Comparison of ENCODE assay signal across 1 cellular context in the genomic region with DNA sequence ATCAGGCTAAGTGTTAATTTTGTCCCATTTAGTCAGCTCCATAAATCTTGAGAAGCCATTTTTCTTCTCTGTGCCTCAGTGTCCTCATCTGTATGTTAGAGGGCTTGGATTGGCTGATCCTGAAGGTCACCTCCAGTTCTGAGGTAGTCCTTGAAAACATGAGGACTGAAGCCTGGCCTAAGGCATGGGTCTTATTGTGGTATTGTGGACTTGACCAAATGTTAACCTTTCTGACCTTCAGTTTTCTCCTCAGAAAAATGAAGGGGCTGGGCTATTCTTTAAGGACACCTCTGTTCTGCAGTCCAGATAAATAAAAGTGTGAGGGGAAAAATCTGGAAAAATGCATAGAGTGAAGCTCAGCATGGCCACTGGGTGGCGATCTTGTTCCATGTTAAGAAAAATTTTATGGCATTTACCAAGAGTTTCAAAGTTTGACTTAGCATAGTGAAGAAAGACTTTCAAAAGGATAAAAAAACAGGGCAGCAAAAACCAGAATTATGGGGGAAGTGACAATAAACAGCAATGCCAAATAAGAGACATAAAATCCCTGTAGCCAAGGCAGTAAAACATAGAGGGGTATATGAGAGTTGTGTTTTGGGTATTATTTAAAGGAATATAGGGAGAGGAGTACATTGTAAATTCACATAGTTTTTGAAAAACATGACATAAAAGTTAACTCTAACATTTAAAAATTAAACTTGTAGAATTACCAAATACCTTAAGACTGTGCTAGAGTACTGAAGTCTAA.
TF ChIP-seq lines count a peak whose summit lies in the region.

No MANE protein-coding gene starts in this region.

TF ChIP-seq in HepG2, 621 proteins besides CTCF, POLR2A, EP300 and RAD21 (continued from another document and continues in another):
- TF ChIP-seq, protein P1, sequence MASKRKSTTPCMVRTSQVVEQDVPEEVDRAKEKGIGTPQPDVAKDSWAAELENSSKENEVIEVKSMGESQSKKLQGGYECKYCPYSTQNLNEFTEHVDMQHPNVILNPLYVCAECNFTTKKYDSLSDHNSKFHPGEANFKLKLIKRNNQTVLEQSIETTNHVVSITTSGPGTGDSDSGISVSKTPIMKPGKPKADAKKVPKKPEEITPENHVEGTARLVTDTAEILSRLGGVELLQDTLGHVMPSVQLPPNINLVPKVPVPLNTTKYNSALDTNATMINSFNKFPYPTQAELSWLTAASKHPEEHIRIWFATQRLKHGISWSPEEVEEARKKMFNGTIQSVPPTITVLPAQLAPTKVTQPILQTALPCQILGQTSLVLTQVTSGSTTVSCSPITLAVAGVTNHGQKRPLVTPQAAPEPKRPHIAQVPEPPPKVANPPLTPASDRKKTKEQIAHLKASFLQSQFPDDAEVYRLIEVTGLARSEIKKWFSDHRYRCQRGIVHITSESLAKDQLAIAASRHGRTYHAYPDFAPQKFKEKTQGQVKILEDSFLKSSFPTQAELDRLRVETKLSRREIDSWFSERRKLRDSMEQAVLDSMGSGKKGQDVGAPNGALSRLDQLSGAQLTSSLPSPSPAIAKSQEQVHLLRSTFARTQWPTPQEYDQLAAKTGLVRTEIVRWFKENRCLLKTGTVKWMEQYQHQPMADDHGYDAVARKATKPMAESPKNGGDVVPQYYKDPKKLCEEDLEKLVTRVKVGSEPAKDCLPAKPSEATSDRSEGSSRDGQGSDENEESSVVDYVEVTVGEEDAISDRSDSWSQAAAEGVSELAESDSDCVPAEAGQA (IDR thresholded peaks at IDR 0.05; ENCODE audit: low read depth) = no peak
- TF ChIP-seq, protein P1 (CRISPR knock-in tag; IDR thresholded peaks at IDR 0.05; ENCODE audit: borderline replicate concordance) = peak; percentile 80
- TF ChIP-seq ZNF367 (CRISPR knock-in tag; IDR thresholded peaks at IDR 0.05; ENCODE audit: borderline replicate concordance) = 0 out of 2 replicates have a peak, but pooled peaks have one; percentile 38
- no peak for TF ChIP-seq KDM2A (CRISPR knock-in tag; IDR thresholded peaks at IDR 0.05; ENCODE audit: borderline replicate concordance, low read depth)
- no peak for TF ChIP-seq ZSCAN21 (CRISPR knock-in tag; IDR thresholded peaks at IDR 0.05; ENCODE audit: borderline replicate concordance)
- no peak; the same call in 1 of the 2 replicates for TF ChIP-seq ZNF331 (CRISPR knock-in tag; IDR thresholded peaks at IDR 0.05)
- TF ChIP-seq, protein P2, sequence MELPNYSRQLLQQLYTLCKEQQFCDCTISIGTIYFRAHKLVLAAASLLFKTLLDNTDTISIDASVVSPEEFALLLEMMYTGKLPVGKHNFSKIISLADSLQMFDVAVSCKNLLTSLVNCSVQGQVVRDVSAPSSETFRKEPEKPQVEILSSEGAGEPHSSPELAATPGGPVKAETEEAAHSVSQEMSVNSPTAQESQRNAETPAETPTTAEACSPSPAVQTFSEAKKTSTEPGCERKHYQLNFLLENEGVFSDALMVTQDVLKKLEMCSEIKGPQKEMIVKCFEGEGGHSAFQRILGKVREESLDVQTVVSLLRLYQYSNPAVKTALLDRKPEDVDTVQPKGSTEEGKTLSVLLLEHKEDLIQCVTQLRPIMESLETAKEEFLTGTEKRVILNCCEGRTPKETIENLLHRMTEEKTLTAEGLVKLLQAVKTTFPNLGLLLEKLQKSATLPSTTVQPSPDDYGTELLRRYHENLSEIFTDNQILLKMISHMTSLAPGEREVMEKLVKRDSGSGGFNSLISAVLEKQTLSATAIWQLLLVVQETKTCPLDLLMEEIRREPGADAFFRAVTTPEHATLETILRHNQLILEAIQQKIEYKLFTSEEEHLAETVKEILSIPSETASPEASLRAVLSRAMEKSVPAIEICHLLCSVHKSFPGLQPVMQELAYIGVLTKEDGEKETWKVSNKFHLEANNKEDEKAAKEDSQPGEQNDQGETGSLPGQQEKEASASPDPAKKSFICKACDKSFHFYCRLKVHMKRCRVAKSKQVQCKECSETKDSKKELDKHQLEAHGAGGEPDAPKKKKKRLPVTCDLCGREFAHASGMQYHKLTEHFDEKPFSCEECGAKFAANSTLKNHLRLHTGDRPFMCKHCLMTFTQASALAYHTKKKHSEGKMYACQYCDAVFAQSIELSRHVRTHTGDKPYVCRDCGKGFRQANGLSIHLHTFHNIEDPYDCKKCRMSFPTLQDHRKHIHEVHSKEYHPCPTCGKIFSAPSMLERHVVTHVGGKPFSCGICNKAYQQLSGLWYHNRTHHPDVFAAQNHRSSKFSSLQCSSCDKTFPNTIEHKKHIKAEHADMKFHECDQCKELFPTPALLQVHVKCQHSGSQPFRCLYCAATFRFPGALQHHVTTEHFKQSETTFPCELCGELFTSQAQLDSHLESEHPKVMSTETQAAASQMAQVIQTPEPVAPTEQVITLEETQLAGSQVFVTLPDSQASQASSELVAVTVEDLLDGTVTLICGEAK (IDR thresholded peaks at IDR 0.05) = 0 out of 2 replicates have a peak, but pooled peaks have one; percentile 2
- TF ChIP-seq, protein P2 (CRISPR knock-in tag; IDR thresholded peaks at IDR 0.05) = no peak
- no peak for TF ChIP-seq NR2C2 (CRISPR knock-in tag; IDR thresholded peaks at IDR 0.05; ENCODE audit: borderline replicate concordance)
- TF ChIP-seq ATF1 (CRISPR knock-in tag; IDR thresholded peaks at IDR 0.05) = no peak
- TF ChIP-seq, protein P3, sequence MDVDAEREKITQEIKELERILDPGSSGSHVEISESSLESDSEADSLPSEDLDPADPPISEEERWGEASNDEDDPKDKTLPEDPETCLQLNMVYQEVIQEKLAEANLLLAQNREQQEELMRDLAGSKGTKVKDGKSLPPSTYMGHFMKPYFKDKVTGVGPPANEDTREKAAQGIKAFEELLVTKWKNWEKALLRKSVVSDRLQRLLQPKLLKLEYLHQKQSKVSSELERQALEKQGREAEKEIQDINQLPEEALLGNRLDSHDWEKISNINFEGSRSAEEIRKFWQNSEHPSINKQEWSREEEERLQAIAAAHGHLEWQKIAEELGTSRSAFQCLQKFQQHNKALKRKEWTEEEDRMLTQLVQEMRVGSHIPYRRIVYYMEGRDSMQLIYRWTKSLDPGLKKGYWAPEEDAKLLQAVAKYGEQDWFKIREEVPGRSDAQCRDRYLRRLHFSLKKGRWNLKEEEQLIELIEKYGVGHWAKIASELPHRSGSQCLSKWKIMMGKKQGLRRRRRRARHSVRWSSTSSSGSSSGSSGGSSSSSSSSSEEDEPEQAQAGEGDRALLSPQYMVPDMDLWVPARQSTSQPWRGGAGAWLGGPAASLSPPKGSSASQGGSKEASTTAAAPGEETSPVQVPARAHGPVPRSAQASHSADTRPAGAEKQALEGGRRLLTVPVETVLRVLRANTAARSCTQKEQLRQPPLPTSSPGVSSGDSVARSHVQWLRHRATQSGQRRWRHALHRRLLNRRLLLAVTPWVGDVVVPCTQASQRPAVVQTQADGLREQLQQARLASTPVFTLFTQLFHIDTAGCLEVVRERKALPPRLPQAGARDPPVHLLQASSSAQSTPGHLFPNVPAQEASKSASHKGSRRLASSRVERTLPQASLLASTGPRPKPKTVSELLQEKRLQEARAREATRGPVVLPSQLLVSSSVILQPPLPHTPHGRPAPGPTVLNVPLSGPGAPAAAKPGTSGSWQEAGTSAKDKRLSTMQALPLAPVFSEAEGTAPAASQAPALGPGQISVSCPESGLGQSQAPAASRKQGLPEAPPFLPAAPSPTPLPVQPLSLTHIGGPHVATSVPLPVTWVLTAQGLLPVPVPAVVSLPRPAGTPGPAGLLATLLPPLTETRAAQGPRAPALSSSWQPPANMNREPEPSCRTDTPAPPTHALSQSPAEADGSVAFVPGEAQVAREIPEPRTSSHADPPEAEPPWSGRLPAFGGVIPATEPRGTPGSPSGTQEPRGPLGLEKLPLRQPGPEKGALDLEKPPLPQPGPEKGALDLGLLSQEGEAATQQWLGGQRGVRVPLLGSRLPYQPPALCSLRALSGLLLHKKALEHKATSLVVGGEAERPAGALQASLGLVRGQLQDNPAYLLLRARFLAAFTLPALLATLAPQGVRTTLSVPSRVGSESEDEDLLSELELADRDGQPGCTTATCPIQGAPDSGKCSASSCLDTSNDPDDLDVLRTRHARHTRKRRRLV (CRISPR knock-in tag; IDR thresholded peaks at IDR 0.05) = no peak
- TF ChIP-seq JUN (CRISPR knock-in tag; IDR thresholded peaks at IDR 0.05) = no peak
- no peak for TF ChIP-seq ZNF75D (CRISPR knock-in tag; IDR thresholded peaks at IDR 0.05; ENCODE audit: borderline replicate concordance)
- TF ChIP-seq STAG1 (CRISPR knock-in tag; IDR thresholded peaks at IDR 0.05) = peak; percentile 83
- TF ChIP-seq, protein P4, sequence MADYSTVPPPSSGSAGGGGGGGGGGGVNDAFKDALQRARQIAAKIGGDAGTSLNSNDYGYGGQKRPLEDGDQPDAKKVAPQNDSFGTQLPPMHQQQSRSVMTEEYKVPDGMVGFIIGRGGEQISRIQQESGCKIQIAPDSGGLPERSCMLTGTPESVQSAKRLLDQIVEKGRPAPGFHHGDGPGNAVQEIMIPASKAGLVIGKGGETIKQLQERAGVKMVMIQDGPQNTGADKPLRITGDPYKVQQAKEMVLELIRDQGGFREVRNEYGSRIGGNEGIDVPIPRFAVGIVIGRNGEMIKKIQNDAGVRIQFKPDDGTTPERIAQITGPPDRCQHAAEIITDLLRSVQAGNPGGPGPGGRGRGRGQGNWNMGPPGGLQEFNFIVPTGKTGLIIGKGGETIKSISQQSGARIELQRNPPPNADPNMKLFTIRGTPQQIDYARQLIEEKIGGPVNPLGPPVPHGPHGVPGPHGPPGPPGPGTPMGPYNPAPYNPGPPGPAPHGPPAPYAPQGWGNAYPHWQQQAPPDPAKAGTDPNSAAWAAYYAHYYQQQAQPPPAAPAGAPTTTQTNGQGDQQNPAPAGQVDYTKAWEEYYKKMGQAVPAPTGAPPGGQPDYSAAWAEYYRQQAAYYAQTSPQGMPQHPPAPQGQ (CRISPR knock-in tag; IDR thresholded peaks at IDR 0.05; ENCODE audit: borderline replicate concordance) = no peak
- 0 out of 2 replicates have a peak, but pooled peaks have one; percentile 49 for TF ChIP-seq ZNF747 (CRISPR knock-in tag; IDR thresholded peaks at IDR 0.05; ENCODE audit: borderline replicate concordance)
- TF ChIP-seq, protein P5, sequence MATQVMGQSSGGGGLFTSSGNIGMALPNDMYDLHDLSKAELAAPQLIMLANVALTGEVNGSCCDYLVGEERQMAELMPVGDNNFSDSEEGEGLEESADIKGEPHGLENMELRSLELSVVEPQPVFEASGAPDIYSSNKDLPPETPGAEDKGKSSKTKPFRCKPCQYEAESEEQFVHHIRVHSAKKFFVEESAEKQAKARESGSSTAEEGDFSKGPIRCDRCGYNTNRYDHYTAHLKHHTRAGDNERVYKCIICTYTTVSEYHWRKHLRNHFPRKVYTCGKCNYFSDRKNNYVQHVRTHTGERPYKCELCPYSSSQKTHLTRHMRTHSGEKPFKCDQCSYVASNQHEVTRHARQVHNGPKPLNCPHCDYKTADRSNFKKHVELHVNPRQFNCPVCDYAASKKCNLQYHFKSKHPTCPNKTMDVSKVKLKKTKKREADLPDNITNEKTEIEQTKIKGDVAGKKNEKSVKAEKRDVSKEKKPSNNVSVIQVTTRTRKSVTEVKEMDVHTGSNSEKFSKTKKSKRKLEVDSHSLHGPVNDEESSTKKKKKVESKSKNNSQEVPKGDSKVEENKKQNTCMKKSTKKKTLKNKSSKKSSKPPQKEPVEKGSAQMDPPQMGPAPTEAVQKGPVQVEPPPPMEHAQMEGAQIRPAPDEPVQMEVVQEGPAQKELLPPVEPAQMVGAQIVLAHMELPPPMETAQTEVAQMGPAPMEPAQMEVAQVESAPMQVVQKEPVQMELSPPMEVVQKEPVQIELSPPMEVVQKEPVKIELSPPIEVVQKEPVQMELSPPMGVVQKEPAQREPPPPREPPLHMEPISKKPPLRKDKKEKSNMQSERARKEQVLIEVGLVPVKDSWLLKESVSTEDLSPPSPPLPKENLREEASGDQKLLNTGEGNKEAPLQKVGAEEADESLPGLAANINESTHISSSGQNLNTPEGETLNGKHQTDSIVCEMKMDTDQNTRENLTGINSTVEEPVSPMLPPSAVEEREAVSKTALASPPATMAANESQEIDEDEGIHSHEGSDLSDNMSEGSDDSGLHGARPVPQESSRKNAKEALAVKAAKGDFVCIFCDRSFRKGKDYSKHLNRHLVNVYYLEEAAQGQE (IDR thresholded peaks at IDR 0.05; ENCODE audit: borderline replicate concordance in 1 of 2, low read depth in 1 of 2, low read length in 2 of 2) = peak in 1 of 2 experiments; percentile 46; a peak in 1 of 4 replicates
- no peak for TF ChIP-seq ZNF468 (CRISPR knock-in tag; IDR thresholded peaks at IDR 0.05)
- no peak for TF ChIP-seq SOX13 (IDR thresholded peaks at IDR 0.05)
- TF ChIP-seq SOX13 (CRISPR knock-in tag; conservative IDR thresholded peaks at IDR 0.05 in 1 of 2, IDR thresholded peaks at IDR 0.05 in 1 of 2) = no peak; a peak in 1 of 4 replicates
- no peak for TF ChIP-seq JUNB (CRISPR knock-in tag; IDR thresholded peaks at IDR 0.05; ENCODE audit: borderline replicate concordance)
- TF ChIP-seq ZNF839 (CRISPR knock-in tag; IDR thresholded peaks at IDR 0.05; ENCODE audit: borderline replicate concordance) = no peak
